Comparison of ENCODE assay signal across 1 cellular context in genomic region chr20:57480444-57481152, GRCh38.
TF ChIP-seq lines count a peak whose summit lies in the region.

No MANE protein-coding gene starts in this region.

TF ChIP-seq in GM12878, 131 proteins besides CTCF, POLR2A, EP300 and RAD21 (continued from another document and continues in another):
- TF ChIP-seq MTA3 (IDR thresholded peaks at IDR 0.05; ENCODE audit: borderline replicate concordance, low read length) (no peak; the same call in 1 of the 2 replicates), JUND (IDR thresholded peaks at IDR 0.05; ENCODE audit: low read depth, low read length) (0 out of 2 replicates have a peak, but pooled peaks have one; percentile 81), MXI1 (IDR thresholded peaks at IDR 0.05; ENCODE audit: low read depth, low read length) (peak; percentile 86), IRF3 (IDR thresholded peaks at IDR 0.05) (no peak), FOXM1 (IDR thresholded peaks at IDR 0.05; ENCODE audit: low read depth, low read length) (no peak; the same call in 1 of the 2 replicates), MYB (IDR thresholded peaks at IDR 0.05; ENCODE audit: borderline replicate concordance, low read depth, low read length) (no peak), SUZ12 (IDR thresholded peaks at IDR 0.05; ENCODE audit: unreplicated experiment) (no peak), EZH2 (IDR thresholded peaks at IDR 0.05; ENCODE audit: borderline replicate concordance, control insufficient read depth, low read depth, low read length) (no peak), STAT3 (IDR thresholded peaks at IDR 0.05; ENCODE audit: low read depth, low read length) (no peak), FOS (IDR thresholded peaks at IDR 0.05; ENCODE audit: borderline replicate concordance, extremely low read depth, insufficient read length) (no peak), ATF3 (IDR thresholded peaks at IDR 0.05; ENCODE audit: borderline replicate concordance, extremely low read depth, low read depth, low read length) (no peak), ZNF687 (IDR thresholded peaks at IDR 0.05) (peak; percentile 33), CREM (IDR thresholded peaks at IDR 0.05; ENCODE audit: low read depth) (peak; percentile 79), ATF2 (IDR thresholded peaks at IDR 0.05; ENCODE audit: low read length) (peak; percentile 94), ASH2L (IDR thresholded peaks at IDR 0.05; ENCODE audit: borderline replicate concordance, low read depth) (no peak), RFX5 (IDR thresholded peaks at IDR 0.05; ENCODE audit: low read depth, low read length) (no peak), TCF3 (IDR thresholded peaks at IDR 0.05; ENCODE audit: borderline replicate concordance, insufficient read depth, low read depth, low read length) (peak; percentile 81; the same call in 1 of the 2 replicates), KDM1A (IDR thresholded peaks at IDR 0.05; ENCODE audit: borderline replicate concordance) (no peak), BRCA1 (IDR thresholded peaks at IDR 0.05; ENCODE audit: low read depth, low read length) (no peak), SKIL (IDR thresholded peaks at IDR 0.05; ENCODE audit: low read depth, poor library complexity, severe bottlenecking) (peak; percentile 85), IRF4 (IDR thresholded peaks at IDR 0.05; ENCODE audit: low read depth, low read length) (0 out of 2 replicates have a peak, but pooled peaks have one; percentile 34), PRDM15 (CRISPR knock-in tag; IDR thresholded peaks at IDR 0.05) (no peak), GABPA (IDR thresholded peaks at IDR 0.05; ENCODE audit: low read depth) (no peak), CEBPB (IDR thresholded peaks at IDR 0.05; ENCODE audit: borderline replicate concordance in 1 of 2, low read depth in 2 of 2, low read length in 2 of 2) (no peak)
- TF ChIP-seq, protein P1, sequence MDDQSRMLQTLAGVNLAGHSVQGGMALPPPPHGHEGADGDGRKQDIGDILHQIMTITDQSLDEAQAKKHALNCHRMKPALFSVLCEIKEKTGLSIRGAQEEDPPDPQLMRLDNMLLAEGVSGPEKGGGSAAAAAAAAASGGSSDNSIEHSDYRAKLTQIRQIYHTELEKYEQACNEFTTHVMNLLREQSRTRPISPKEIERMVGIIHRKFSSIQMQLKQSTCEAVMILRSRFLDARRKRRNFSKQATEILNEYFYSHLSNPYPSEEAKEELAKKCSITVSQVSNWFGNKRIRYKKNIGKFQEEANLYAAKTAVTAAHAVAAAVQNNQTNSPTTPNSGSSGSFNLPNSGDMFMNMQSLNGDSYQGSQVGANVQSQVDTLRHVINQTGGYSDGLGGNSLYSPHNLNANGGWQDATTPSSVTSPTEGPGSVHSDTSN (IDR thresholded peaks at IDR 0.05; ENCODE audit: insufficient replicate concordance, low read depth, low read length): no peak
- TF ChIP-seq, protein P2, sequence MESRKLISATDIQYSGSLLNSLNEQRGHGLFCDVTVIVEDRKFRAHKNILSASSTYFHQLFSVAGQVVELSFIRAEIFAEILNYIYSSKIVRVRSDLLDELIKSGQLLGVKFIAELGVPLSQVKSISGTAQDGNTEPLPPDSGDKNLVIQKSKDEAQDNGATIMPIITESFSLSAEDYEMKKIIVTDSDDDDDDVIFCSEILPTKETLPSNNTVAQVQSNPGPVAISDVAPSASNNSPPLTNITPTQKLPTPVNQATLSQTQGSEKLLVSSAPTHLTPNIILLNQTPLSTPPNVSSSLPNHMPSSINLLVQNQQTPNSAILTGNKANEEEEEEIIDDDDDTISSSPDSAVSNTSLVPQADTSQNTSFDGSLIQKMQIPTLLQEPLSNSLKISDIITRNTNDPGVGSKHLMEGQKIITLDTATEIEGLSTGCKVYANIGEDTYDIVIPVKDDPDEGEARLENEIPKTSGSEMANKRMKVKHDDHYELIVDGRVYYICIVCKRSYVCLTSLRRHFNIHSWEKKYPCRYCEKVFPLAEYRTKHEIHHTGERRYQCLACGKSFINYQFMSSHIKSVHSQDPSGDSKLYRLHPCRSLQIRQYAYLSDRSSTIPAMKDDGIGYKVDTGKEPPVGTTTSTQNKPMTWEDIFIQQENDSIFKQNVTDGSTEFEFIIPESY (IDR thresholded peaks at IDR 0.05): no peak
- TF ChIP-seq, protein P3, sequence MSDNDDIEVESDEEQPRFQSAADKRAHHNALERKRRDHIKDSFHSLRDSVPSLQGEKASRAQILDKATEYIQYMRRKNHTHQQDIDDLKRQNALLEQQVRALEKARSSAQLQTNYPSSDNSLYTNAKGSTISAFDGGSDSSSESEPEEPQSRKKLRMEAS (IDR thresholded peaks at IDR 0.05; ENCODE audit: low read depth, low read length): peak; percentile 83
- TF ChIP-seq, protein P4, sequence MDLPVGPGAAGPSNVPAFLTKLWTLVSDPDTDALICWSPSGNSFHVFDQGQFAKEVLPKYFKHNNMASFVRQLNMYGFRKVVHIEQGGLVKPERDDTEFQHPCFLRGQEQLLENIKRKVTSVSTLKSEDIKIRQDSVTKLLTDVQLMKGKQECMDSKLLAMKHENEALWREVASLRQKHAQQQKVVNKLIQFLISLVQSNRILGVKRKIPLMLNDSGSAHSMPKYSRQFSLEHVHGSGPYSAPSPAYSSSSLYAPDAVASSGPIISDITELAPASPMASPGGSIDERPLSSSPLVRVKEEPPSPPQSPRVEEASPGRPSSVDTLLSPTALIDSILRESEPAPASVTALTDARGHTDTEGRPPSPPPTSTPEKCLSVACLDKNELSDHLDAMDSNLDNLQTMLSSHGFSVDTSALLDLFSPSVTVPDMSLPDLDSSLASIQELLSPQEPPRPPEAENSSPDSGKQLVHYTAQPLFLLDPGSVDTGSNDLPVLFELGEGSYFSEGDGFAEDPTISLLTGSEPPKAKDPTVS (IDR thresholded peaks at IDR 0.05; ENCODE audit: low read depth, low read length): no peak
- TF ChIP-seq, protein P5, sequence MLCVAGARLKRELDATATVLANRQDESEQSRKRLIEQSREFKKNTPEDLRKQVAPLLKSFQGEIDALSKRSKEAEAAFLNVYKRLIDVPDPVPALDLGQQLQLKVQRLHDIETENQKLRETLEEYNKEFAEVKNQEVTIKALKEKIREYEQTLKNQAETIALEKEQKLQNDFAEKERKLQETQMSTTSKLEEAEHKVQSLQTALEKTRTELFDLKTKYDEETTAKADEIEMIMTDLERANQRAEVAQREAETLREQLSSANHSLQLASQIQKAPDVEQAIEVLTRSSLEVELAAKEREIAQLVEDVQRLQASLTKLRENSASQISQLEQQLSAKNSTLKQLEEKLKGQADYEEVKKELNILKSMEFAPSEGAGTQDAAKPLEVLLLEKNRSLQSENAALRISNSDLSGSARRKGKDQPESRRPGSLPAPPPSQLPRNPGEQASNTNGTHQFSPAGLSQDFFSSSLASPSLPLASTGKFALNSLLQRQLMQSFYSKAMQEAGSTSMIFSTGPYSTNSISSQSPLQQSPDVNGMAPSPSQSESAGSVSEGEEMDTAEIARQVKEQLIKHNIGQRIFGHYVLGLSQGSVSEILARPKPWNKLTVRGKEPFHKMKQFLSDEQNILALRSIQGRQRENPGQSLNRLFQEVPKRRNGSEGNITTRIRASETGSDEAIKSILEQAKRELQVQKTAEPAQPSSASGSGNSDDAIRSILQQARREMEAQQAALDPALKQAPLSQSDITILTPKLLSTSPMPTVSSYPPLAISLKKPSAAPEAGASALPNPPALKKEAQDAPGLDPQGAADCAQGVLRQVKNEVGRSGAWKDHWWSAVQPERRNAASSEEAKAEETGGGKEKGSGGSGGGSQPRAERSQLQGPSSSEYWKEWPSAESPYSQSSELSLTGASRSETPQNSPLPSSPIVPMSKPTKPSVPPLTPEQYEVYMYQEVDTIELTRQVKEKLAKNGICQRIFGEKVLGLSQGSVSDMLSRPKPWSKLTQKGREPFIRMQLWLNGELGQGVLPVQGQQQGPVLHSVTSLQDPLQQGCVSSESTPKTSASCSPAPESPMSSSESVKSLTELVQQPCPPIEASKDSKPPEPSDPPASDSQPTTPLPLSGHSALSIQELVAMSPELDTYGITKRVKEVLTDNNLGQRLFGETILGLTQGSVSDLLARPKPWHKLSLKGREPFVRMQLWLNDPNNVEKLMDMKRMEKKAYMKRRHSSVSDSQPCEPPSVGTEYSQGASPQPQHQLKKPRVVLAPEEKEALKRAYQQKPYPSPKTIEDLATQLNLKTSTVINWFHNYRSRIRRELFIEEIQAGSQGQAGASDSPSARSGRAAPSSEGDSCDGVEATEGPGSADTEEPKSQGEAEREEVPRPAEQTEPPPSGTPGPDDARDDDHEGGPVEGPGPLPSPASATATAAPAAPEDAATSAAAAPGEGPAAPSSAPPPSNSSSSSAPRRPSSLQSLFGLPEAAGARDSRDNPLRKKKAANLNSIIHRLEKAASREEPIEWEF (IDR thresholded peaks at IDR 0.05; ENCODE audit: insufficient replicate concordance, low read depth, low read length): no peak
